14 cellular contexts compared by ENCODE assay signal in genomic region chr1:70899735-70900134, GRCh38.
"Had no signal": no experiment of that assay in that cellular context is flagged by ENCODE, and none has a peak within 500 bp of the region (broad histone marks: within the 10 kb centered on the region; RNA-seq: fewer than 3 reads in every experiment).

No MANE protein-coding gene starts in this region.

- DNase-seq: KBM-7, MG63, NCI-H1092 treated with DMSO at 0.1 percent for 48 hours, NCI-H1436, NCI-H187, NCI-H2029, NCI-H2081 treated with DMSO at 0.1 percent for 48 hours, NCI-H226, NCI-H446, NCI-H510A, NCI-H774, PC-3, SHP77 had no signal

- H3K27ac ChIP-seq: RWPE1 had no signal

- H3K27me3 ChIP-seq: MG63 had no signal

- H3K36me3 ChIP-seq: MG63 had no signal

- H3K4me3 ChIP-seq: MG63 had no signal

- H3K9me3 ChIP-seq: MG63 had no signal
